Comparison of ENCODE assay signal across 25 cellular contexts in genomic region chr4:120829113-120829831, GRCh38.
DNase-seq lines count a peak whose midpoint lies in the region; ATAC-seq and TF ChIP-seq lines count a peak whose summit lies in the region.
"Had no signal": no experiment of that assay in that cellular context is flagged by ENCODE, and none has a peak within 500 bp of the region (broad histone marks: within the 10 kb centered on the region; RNA-seq: fewer than 3 reads in every experiment).

No MANE protein-coding gene starts in this region.

- no peak overlapping the region for H3K4me3 ChIP-seq in choroid plexus epithelial cell (ENCODE audit: low read depth, low read length)
- H3K4me3 ChIP-seq: esophagus squamous epithelium, heart right ventricle, lung, Peyer's patch, SJCRH30, uterus had no signal

- no peak for ATAC-seq in sciatic nerve
- no peak for ATAC-seq in GM19455 (IDR thresholded peaks at IDR 0.05; ENCODE audit: unreplicated experiment)
- ATAC-seq: stimulated activated effector memory CD8-positive, alpha-beta T cell treated with anti-CD3 and anti-CD28 coated beads, Interleukin-12 subunit alpha, Interleukin-12 subunit beta, amount 100 ng/mL, for 72 hours had no signal

- TF ChIP-seq CTCF in choroid plexus epithelial cell (conservative IDR thresholded peaks at IDR 0.05; ENCODE audit: low read depth, low read length), result no peak

- intact Hi-C loops in sciatic nerve (cut with DNase I), result no loop called here

- DNase-seq in NCI-H146 (lab: John Stamatoyannopoulos, UW), result peak; percentile 15
- no peak for DNase-seq in NCI-H146 treated with DMSO at 0.1 percent for 48 hours (lab: John Stamatoyannopoulos, UW; ENCODE audit: unreplicated experiment)
- DNase-seq in NCI-H69 (lab: John Stamatoyannopoulos, UW), result peak; percentile 52
- DNase-seq in choroid plexus epithelial cell (ENCODE audit: low read depth), result peak; percentile 72
- peak; percentile 6 for DNase-seq in renal cortical epithelial cell (ENCODE audit: low read depth)
- DNase-seq in sciatic nerve (ENCODE audit: low spot score), result no peak
- no peak for DNase-seq in stimulated activated CD4-positive, alpha-beta T cell treated with anti-CD3 and anti-CD28 coated beads, Interleukin-2, amount 100 ng/mL, for 48 hours
- DNase-seq: activated CD4-positive, alpha-beta memory T cell treated with anti-CD3 and anti-CD28 coated beads, Interleukin-2, amount 10 ng/mL, durations not matched to agents 7 days and 5 days; activated CD4-positive, CD25-positive, alpha-beta regulatory T cell; activated naive CD4-positive, alpha-beta T cell; activated T-cell treated with anti-CD3 and anti-CD28 coated beads, Interleukin-2, amount 50 U/mL, for 1 hour; DND-41; esophagus squamous epithelium; GOT3; immature natural killer cell; Kasumi-1; NCI-H1092; Peyer's patch; retina; uterus had no signal

Comparison
In these comparisons a context has a peak if more than half of its experiments do, and no peak if none do; other contexts are left out.
1. DNase-seq: peak in NCI-H146 (single experiment), NCI-H69 (single experiment), choroid plexus epithelial cell (single experiment) and renal cortical epithelial cell (single experiment); none in NCI-H146 treated with DMSO at 0.1 percent for 48 hours (single experiment), sciatic nerve (single experiment) and stimulated activated CD4-positive, alpha-beta T cell treated with anti-CD3 and anti-CD28 coated beads, Interleukin-2, amount 100 ng/mL, for 48 hours (0 of 2).